Comparison of ENCODE assay signal across 13 cellular contexts in the genomic region with DNA sequence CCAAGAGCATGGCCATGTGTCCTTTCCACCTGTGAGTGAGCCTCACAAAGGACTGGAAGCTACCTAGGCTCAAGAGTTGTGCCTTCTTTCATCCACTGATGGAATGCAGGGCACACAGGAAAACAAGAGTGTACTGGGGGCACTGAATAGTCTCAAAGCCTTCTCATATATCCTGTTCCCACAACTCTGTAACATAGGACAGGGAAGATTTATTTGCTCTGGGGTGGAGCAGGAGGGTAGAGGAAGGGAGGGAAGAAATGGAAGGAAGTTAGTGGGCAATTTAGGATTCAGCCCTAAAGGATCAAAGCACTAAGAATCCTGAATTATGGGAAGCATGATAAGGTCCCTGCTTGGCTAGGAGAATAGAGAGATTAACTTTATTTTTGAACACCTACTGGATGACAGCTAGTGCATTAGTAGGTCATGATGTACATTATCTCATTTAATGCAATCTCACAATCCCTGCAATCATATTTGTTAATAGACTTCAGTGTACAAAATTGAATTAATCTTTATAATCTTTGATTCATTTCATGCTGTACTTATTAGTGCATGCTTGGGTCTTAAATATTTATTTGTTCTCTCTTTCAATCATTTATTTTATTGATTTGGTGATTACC. TPM values are rescaled to one million over a fixed set of nuclear protein-coding genes. Genes with fewer than 3 reads are reported as not detected.
"Had no signal": no experiment of that assay in that cellular context is flagged by ENCODE, and none has a peak within 500 bp of the region (broad histone marks: within the 10 kb centered on the region; RNA-seq: fewer than 3 reads in every experiment).

No MANE protein-coding gene starts in this region.

- DNase-seq: activated CD4-positive, alpha-beta memory T cell treated with anti-CD3 and anti-CD28 coated beads, Interleukin-2, amount 10 ng/mL, durations not matched to agents 7 days and 5 days; activated CD4-positive, CD25-positive, alpha-beta regulatory T cell treated with anti-CD3 and anti-CD28 coated beads, Interleukin-2, amount 50 U/mL, for 72 hours; activated CD8-positive, alpha-beta memory T cell treated with anti-CD3 and anti-CD28 coated beads, Interleukin-2, amount 50 U/mL, for 48 hours; activated naive CD4-positive, alpha-beta T cell; foreskin keratinocyte; left lung; posterior cingulate gyrus; stimulated activated CD4-positive, alpha-beta T cell treated with anti-CD3 and anti-CD28 coated beads, Interleukin-4, amount 100 ng/mL, for 4 hours; uterus had no signal

- H3K27me3 ChIP-seq: cardiac muscle cell, left lung, uterus had no signal

- H3K9me3 ChIP-seq: left lung, neutrophil, uterus had no signal

- H3K9me3 Mint-ChIP-seq: activated CD4-positive, alpha-beta memory T cell treated with anti-CD3 and anti-CD28 coated beads, Interleukin-2, amount 10 ng/mL, durations not matched to agents 7 days and 5 days had no signal

- H3K36me3 ChIP-seq: cardiac muscle cell, left lung, neutrophil, uterus had no signal

- H3K4me3 ChIP-seq: cardiac muscle cell, left lung, skin epidermis, uterus had no signal

- H3K27ac Mint-ChIP-seq: activated CD4-positive, alpha-beta memory T cell treated with anti-CD3 and anti-CD28 coated beads, Interleukin-2, amount 10 ng/mL, durations not matched to agents 7 days and 5 days had no signal

- H3K4me3 Mint-ChIP-seq: activated CD4-positive, alpha-beta memory T cell treated with anti-CD3 and anti-CD28 coated beads, Interleukin-2, amount 10 ng/mL, durations not matched to agents 7 days and 5 days had no signal

- ATAC-seq: foreskin keratinocyte, left lung had no signal

- H3K27ac ChIP-seq: cardiac muscle cell, foreskin keratinocyte, left lung, neutrophil, skin epidermis, uterus had no signal

- H3K4me1 ChIP-seq: uterus had no signal

RNA-seq across cellular contexts. Expression of gene RGS16, which starts 27.0 kb away (rescaled TPM):
- total RNA-seq: endothelial cell of umbilical vein had no signal
- polyA plus RNA-seq: endothelial cell of umbilical vein had no signal

RNA-seq across cellular contexts. Expression of gene RGS8, which starts 53.2 kb away (rescaled TPM):
- total RNA-seq: activated CD4-positive, alpha-beta memory T cell treated with anti-CD3 and anti-CD28 coated beads, Interleukin-2, amount 10 ng/mL, durations not matched to agents 7 days and 5 days; endothelial cell of umbilical vein; foreskin keratinocyte; uterus had no signal
- polyA plus RNA-seq: cardiac muscle cell, endothelial cell of umbilical vein, foreskin keratinocyte had no signal
